ENCODE assay signal across 1 cellular context in the genomic region with DNA sequence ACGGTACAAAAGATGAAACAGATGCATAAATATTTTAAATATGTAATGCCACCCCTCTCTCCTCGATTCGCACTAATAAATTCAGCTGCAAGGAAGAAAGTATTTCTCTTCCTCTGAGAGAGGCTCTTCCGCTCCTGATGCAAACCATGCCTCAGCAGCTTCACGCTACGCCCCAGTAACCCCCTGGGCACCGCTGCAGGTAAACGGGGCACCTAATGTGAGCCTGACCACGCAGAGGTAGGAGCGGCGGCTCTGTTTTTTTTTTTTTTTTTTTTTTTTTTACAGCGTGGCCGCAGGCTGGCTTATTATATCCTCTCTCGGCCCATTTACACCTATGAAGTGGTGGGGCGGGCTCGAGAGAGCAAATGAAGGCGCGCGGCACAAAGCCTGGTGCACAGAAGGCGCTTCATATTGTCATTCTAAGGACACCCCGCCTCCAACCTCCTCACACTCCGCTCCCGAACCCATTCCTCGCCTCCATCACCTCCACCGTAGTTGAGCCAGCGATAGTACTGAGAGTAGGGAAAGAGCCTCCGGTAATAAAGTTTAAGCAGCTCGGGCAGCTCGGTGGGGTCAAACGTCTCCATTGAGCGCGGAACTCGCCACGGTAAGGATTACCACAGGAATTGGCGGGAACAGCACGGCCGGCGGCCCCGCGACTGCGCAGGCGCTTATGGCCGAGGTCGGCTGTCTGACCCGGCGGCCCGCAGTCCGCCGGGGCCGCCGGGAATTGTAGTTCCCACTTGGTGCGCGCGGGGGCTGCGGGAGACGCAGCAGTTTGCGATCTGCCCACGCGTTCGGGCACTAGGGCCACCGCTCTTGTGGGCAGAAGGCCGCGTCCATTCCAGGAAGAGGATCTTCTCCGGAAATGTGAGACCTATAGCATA.
TF ChIP-seq lines count a peak whose summit lies in the region.

A gene (minus strand): TSS at position 612 of the 887 bp plus-strand sequence. CDS start 25 bp downstream, at position 587.

TF ChIP-seq in HepG2, 621 proteins besides CTCF, POLR2A, EP300 and RAD21 (continued from another document and continues in another):
- TF ChIP-seq ZFX (CRISPR knock-in tag; IDR thresholded peaks at IDR 0.05; ENCODE audit: low read depth) (no peak; the same call in 1 of the 2 replicates), PITX1 (CRISPR knock-in tag; IDR thresholded peaks at IDR 0.05) (peak; percentile 82), RXRA (CRISPR knock-in tag; IDR thresholded peaks at IDR 0.05) (peak; percentile 37; the same call in 1 of the 2 replicates), SRY (CRISPR knock-in tag; IDR thresholded peaks at IDR 0.05) (peak; percentile 69; the same call in 1 of the 2 replicates), ZNF460 (CRISPR knock-in tag; IDR thresholded peaks at IDR 0.05; ENCODE audit: borderline replicate concordance) (no peak), ZNF224 (CRISPR knock-in tag; IDR thresholded peaks at IDR 0.05) (no peak), ZNF44 (CRISPR knock-in tag; IDR thresholded peaks at IDR 0.05) (peak; percentile 21; the same call in 1 of the 2 replicates), GLI4 (CRISPR knock-in tag; IDR thresholded peaks at IDR 0.05; ENCODE audit: borderline replicate concordance) (peak; percentile 59; the same call in 1 of the 2 replicates), GABPA (IDR thresholded peaks at IDR 0.05; ENCODE audit: low read depth, low read length) (no peak), GABPA (CRISPR knock-in tag; IDR thresholded peaks at IDR 0.05; ENCODE audit: low read depth) (peak; percentile 54; the same call in 1 of the 2 replicates), SIN3A (IDR thresholded peaks at IDR 0.05; ENCODE audit: borderline replicate concordance, low read depth, low read length) (peak; percentile 51; the same call in 1 of the 2 replicates), ZSCAN22 (CRISPR knock-in tag; IDR thresholded peaks at IDR 0.05) (no peak), ZNF234 (CRISPR knock-in tag; conservative IDR thresholded peaks at IDR 0.05) (no peak), ZFY (CRISPR knock-in tag; IDR thresholded peaks at IDR 0.05) (peak; percentile 61), ZNF605 (CRISPR knock-in tag; IDR thresholded peaks at IDR 0.05) (peak; percentile 65; the same call in 1 of the 2 replicates), GABPB1 (CRISPR knock-in tag; IDR thresholded peaks at IDR 0.05) (peak; percentile 90), SP2 (CRISPR knock-in tag; IDR thresholded peaks at IDR 0.05) (0 out of 2 replicates have a peak, but pooled peaks have one; percentile 4), MEIS1 (CRISPR knock-in tag; IDR thresholded peaks at IDR 0.05; ENCODE audit: borderline replicate concordance) (0 out of 2 replicates have a peak, but pooled peaks have one; percentile 61), ASH2L (IDR thresholded peaks at IDR 0.05; ENCODE audit: insufficient read length, low read depth, low read length) (peak; percentile 87), TSC22D2 (CRISPR knock-in tag; IDR thresholded peaks at IDR 0.05; ENCODE audit: borderline replicate concordance) (0 out of 2 replicates have a peak, but pooled peaks have one; percentile 43), ZBTB3 (CRISPR knock-in tag; IDR thresholded peaks at IDR 0.05; ENCODE audit: borderline replicate concordance, low read depth) (peak; percentile 43; the same call in 1 of the 2 replicates), HNRNPL (IDR thresholded peaks at IDR 0.05; ENCODE audit: low read depth, low read length) (0 out of 2 replicates have a peak, but pooled peaks have one; percentile 13), ARHGAP35 (CRISPR knock-in tag; IDR thresholded peaks at IDR 0.05; ENCODE audit: borderline replicate concordance) (no peak), POLR2AphosphoS5 (IDR thresholded peaks at IDR 0.05; ENCODE audit: low read depth, low read length) (peak; percentile 71), ZNF343 (CRISPR knock-in tag; IDR thresholded peaks at IDR 0.05) (0 out of 2 replicates have a peak, but pooled peaks have one; percentile 22), ZBTB20 (CRISPR knock-in tag; IDR thresholded peaks at IDR 0.05; ENCODE audit: borderline replicate concordance, low read depth) (peak; percentile 42; the same call in 1 of the 2 replicates), ZNF615 (CRISPR knock-in tag; IDR thresholded peaks at IDR 0.05; ENCODE audit: borderline replicate concordance) (no peak), HCFC1 (IDR thresholded peaks at IDR 0.05; ENCODE audit: low read depth, low read length) (peak; percentile 85), SUZ12 (IDR thresholded peaks at IDR 0.05; ENCODE audit: low read depth, low read length) (peak; percentile 61), ZEB1 (IDR thresholded peaks at IDR 0.05; ENCODE audit: insufficient replicate concordance, low read depth) (peak; percentile 39)
- TF ChIP-seq, protein P1, sequence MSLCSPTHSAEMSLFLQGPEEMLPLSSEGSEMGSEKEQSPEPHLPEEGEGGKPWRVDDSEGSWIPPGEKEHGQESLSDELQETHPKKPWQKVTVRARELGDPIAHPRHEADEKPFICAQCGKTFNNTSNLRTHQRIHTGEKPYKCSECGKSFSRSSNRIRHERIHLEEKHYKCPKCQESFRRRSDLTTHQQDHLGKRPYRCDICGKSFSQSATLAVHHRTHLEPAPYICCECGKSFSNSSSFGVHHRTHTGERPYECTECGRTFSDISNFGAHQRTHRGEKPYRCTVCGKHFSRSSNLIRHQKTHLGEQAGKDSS (CRISPR knock-in tag; IDR thresholded peaks at IDR 0.05; ENCODE audit: borderline replicate concordance, low read depth): no peak
- TF ChIP-seq, protein P2, sequence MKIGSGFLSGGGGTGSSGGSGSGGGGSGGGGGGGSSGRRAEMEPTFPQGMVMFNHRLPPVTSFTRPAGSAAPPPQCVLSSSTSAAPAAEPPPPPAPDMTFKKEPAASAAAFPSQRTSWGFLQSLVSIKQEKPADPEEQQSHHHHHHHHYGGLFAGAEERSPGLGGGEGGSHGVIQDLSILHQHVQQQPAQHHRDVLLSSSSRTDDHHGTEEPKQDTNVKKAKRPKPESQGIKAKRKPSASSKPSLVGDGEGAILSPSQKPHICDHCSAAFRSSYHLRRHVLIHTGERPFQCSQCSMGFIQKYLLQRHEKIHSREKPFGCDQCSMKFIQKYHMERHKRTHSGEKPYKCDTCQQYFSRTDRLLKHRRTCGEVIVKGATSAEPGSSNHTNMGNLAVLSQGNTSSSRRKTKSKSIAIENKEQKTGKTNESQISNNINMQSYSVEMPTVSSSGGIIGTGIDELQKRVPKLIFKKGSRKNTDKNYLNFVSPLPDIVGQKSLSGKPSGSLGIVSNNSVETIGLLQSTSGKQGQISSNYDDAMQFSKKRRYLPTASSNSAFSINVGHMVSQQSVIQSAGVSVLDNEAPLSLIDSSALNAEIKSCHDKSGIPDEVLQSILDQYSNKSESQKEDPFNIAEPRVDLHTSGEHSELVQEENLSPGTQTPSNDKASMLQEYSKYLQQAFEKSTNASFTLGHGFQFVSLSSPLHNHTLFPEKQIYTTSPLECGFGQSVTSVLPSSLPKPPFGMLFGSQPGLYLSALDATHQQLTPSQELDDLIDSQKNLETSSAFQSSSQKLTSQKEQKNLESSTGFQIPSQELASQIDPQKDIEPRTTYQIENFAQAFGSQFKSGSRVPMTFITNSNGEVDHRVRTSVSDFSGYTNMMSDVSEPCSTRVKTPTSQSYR (CRISPR knock-in tag; IDR thresholded peaks at IDR 0.05; ENCODE audit: borderline replicate concordance): peak; percentile 17; the same call in 1 of the 2 replicates
- TF ChIP-seq, protein P3, sequence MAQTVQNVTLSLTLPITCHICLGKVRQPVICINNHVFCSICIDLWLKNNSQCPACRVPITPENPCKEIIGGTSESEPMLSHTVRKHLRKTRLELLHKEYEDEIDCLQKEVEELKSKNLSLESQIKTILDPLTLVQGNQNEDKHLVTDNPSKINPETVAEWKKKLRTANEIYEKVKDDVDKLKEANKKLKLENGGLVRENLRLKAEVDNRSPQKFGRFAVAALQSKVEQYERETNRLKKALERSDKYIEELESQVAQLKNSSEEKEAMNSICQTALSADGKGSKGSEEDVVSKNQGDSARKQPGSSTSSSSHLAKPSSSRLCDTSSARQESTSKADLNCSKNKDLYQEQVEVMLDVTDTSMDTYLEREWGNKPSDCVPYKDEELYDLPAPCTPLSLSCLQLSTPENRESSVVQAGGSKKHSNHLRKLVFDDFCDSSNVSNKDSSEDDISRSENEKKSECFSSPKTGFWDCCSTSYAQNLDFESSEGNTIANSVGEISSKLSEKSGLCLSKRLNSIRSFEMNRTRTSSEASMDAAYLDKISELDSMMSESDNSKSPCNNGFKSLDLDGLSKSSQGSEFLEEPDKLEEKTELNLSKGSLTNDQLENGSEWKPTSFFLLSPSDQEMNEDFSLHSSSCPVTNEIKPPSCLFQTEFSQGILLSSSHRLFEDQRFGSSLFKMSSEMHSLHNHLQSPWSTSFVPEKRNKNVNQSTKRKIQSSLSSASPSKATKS (CRISPR knock-in tag; IDR thresholded peaks at IDR 0.05): peak; percentile 92; the same call in 1 of the 2 replicates
- TF ChIP-seq, protein P4, sequence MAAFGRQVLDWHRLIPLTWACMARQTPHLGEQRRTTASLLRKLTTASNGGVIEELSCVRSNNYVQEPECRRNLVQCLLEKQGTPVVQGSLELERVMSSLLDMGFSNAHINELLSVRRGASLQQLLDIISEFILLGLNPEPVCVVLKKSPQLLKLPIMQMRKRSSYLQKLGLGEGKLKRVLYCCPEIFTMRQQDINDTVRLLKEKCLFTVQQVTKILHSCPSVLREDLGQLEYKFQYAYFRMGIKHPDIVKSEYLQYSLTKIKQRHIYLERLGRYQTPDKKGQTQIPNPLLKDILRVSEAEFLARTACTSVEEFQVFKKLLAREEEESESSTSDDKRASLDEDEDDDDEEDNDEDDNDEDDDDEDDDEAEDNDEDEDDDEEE (CRISPR knock-in tag; IDR thresholded peaks at IDR 0.05): peak; percentile 85; the same call in 1 of the 2 replicates
- TF ChIP-seq, protein P5, sequence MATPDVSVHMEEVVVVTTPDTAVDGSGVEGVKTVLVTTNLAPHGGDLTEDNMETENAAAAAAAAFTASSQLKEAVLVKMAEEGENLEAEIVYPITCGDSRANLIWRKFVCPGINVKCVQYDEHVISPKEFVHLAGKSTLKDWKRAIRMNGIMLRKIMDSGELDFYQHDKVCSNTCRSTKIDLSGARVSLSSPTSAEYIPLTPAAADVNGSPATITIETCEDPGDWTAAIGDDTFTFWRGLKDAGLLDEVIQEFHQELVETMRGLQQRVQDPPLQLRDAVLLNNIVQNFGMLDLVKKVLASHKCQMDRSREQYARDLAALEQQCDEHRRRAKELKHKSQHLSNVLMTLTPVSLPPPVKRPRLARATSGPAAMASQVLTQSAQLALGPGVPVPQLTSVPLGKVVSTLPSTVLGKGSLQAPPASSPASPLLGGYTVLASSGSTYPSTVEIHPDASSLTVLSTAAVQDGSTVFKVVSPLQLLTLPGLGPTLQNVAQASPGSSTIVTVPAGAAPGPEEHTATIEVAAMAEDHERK (CRISPR knock-in tag; IDR thresholded peaks at IDR 0.05; ENCODE audit: low read depth): peak; percentile 43; the same call in 1 of the 2 replicates
- TF ChIP-seq, protein P6, sequence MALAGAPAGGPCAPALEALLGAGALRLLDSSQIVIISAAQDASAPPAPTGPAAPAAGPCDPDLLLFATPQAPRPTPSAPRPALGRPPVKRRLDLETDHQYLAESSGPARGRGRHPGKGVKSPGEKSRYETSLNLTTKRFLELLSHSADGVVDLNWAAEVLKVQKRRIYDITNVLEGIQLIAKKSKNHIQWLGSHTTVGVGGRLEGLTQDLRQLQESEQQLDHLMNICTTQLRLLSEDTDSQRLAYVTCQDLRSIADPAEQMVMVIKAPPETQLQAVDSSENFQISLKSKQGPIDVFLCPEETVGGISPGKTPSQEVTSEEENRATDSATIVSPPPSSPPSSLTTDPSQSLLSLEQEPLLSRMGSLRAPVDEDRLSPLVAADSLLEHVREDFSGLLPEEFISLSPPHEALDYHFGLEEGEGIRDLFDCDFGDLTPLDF (CRISPR knock-in tag; IDR thresholded peaks at IDR 0.05): peak; percentile 95
- TF ChIP-seq, protein P7, sequence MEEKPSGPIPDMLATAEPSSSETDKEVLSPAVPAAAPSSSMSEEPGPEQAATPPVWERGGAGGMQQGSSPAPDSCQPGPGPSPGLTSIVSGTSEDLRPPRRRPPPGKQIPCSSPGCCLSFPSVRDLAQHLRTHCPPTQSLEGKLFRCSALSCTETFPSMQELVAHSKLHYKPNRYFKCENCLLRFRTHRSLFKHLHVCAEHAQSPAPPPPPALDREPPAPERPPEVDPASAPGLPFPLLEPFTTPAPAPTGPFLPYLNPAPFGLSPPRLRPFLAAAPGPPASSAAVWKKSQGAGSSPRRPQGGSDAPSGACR (CRISPR knock-in tag; IDR thresholded peaks at IDR 0.05): 0 out of 2 replicates have a peak, but pooled peaks have one; percentile 52
- TF ChIP-seq, protein P8, sequence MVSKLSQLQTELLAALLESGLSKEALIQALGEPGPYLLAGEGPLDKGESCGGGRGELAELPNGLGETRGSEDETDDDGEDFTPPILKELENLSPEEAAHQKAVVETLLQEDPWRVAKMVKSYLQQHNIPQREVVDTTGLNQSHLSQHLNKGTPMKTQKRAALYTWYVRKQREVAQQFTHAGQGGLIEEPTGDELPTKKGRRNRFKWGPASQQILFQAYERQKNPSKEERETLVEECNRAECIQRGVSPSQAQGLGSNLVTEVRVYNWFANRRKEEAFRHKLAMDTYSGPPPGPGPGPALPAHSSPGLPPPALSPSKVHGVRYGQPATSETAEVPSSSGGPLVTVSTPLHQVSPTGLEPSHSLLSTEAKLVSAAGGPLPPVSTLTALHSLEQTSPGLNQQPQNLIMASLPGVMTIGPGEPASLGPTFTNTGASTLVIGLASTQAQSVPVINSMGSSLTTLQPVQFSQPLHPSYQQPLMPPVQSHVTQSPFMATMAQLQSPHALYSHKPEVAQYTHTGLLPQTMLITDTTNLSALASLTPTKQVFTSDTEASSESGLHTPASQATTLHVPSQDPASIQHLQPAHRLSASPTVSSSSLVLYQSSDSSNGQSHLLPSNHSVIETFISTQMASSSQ (IDR thresholded peaks at IDR 0.05; ENCODE audit: low read depth): no peak
- TF ChIP-seq, protein P8 (CRISPR knock-in tag; IDR thresholded peaks at IDR 0.05; ENCODE audit: borderline replicate concordance): no peak; the same call in 1 of the 2 replicates
- TF ChIP-seq, protein P9, sequence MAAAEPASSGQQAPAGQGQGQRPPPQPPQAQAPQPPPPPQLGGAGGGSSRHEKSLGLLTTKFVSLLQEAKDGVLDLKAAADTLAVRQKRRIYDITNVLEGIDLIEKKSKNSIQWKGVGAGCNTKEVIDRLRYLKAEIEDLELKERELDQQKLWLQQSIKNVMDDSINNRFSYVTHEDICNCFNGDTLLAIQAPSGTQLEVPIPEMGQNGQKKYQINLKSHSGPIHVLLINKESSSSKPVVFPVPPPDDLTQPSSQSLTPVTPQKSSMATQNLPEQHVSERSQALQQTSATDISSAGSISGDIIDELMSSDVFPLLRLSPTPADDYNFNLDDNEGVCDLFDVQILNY (CRISPR knock-in tag; conservative IDR thresholded peaks at IDR 0.05): peak; percentile 53; the same call in 1 of the 2 replicates
